ENCODE assay signal across 13 cellular contexts in the genomic region with DNA sequence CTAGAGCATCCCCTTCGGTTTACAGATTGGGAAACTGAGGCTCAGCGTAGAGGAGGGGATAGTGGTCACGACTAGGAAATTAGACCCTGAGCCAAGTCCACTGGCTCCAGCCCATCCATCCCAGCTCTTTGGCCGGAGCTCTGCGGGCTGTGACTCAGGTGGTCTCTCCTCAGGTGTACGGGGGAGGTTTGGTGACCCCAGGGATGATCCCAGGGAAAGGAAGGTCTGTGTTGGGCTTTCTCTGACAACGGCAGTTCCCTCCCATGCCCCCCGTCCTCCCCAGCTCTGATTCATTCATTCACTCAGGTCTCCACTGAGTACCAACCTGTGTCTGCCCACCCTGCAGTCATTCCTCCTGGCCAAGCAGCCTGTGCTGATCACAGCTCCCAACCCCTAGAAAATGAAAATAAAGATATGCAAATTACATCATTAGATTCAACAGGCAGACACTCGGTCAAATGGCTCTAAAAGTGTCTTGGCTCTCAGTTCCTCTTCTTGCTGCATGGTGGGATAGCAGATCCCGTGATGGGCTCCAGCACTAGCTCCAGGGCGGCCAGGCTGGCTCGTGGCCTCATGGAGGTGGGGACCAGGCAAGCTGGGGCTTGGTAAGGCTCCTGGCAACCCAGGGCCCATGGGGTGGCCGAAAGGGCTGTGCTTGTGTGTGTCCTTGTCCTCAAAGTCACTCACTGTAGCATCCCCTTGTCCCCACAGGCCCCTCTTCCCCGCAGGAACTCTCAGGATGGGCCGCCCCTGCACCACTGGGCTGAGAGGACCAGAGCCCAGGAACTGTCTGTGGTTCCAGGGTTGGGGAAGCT. TPM values are rescaled to one million over a fixed set of nuclear protein-coding genes. Genes with fewer than 3 reads are reported as not detected.
DNase-seq lines count a peak whose midpoint lies in the region; ATAC-seq lines count a peak whose summit lies in the region.
"Had no signal": no experiment of that assay in that cellular context is flagged by ENCODE, and none has a peak within 500 bp of the region (broad histone marks: within the 10 kb centered on the region; RNA-seq: fewer than 3 reads in every experiment).

No MANE protein-coding gene starts in this region.

- ATAC-seq in GM18858 (IDR thresholded peaks at IDR 0.05; ENCODE audit: unreplicated experiment) (peak; percentile 68), GM21619 (IDR thresholded peaks at IDR 0.05; ENCODE audit: unreplicated experiment) (peak; percentile 77), HG03354 (IDR thresholded peaks at IDR 0.05; ENCODE audit: poor library complexity, severe bottlenecking, unreplicated experiment) (peak; percentile 83)

- DNase-seq in medulla oblongata (ENCODE audit: extremely low spot score), result peak; percentile 39
- DNase-seq in SKM-1 (lab: John Stamatoyannopoulos, UW; ENCODE audit: unreplicated experiment), result no peak
- DNase-seq in dermis blood vessel endothelial cell, result no peak
- DNase-seq in DMS79 treated with DMSO at 0.1 percent for 48 hours (lab: John Stamatoyannopoulos, UW), result no peak
- DNase-seq in NCI-H1105 (lab: John Stamatoyannopoulos, UW), result no peak
- DNase-seq: Calu3, foreskin fibroblast, H9, retina had no signal

RNA-seq across cellular contexts. Expression of a gene that starts 37.8 kb away (rescaled TPM):
- 0.19 TPM in 1 of 2 replicates, not detected in the other for total RNA-seq in dermis blood vessel endothelial cell
- total RNA-seq: H9, lower leg skin had no signal

RNA-seq across cellular contexts. Expression of a gene that starts 51.9 kb away (rescaled TPM):
- 178 and 216 TPM in 2 replicates for total RNA-seq in dermis blood vessel endothelial cell
